ENCODE assay signal across 17 cellular contexts in the genomic region with DNA sequence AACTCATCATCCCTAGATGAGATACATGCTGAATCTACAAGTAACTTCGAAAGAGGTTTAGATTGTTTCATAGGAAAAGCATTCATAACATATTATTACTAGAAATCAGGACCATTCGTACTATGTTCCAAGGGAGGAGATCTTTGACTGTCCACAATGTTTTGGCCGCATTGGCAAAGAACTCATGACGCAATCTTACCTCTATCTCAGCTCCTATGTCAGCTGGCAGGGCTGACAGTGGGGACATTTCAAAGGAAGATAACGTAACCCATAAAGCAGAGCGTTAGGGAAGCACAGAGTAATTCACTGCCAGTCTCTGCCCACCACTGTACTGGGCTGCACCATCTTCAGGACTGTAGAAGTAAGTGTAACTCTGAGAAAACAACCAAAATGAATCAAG.
A peak's percentile ranks its signal among the peaks of the same experiment; 100 is the strongest.
DNase-seq lines count a peak whose midpoint lies in the region; ATAC-seq and TF ChIP-seq lines count a peak whose summit lies in the region.
"Had no signal": no experiment of that assay in that cellular context is flagged by ENCODE, and none has a peak within 500 bp of the region (broad histone marks: within the 10 kb centered on the region; RNA-seq: fewer than 3 reads in every experiment).

No MANE protein-coding gene starts in this region.

- H3K9me3 ChIP-seq in heart left ventricle (no peaks in the 10 kb centered on the region), right lobe of liver (no peaks in the 10 kb centered on the region)
- H3K9me3 ChIP-seq: BLaER1, SJSA1 had no signal

- 51 to 60% (median 56%) methylated on average over 6 of the region's 6 CpGs for WGBS in heart left ventricle, 4 donors
- 47% methylated on average over 6 of the region's 6 CpGs for WGBS in right lobe of liver (ENCODE audit: insufficient coverage, low coverage, low lambda C conversion rate, missing lambda C conversion rate)

- ATAC-seq in heart left ventricle = peak; percentile 55 to 92 (median 85)
- ATAC-seq in right lobe of liver = peak; percentile 71 to 91 (median 80)
- no peak for ATAC-seq in GM18519 (IDR thresholded peaks at IDR 0.05; ENCODE audit: low FRiP score, unreplicated experiment)
- no peak for ATAC-seq in HG02938 (IDR thresholded peaks at IDR 0.05; ENCODE audit: unreplicated experiment)

- H3K27ac ChIP-seq in heart left ventricle (peak overlapping the region in 3 of 12 donors; percentile 31 to 47 (median 33)), right lobe of liver (no peak overlapping the region)
- H3K27ac ChIP-seq: 22Rv1, BLaER1, SJSA1 had no signal

- TF ChIP-seq CTCF in NB4 (IDR thresholded peaks at IDR 0.05; ENCODE audit: low read depth, low read length) (no peak), heart left ventricle (IDR thresholded peaks at IDR 0.05) (no peak), right lobe of liver (IDR thresholded peaks at IDR 0.05) (no peak)

- peak; percentile 14 for DNase-seq in NOMO-1 treated with DMSO at 0.1 percent for 48 hours (lab: John Stamatoyannopoulos, UW; ENCODE audit: unreplicated experiment)
- no peak for DNase-seq in NOMO-1 treated with dmso at 0.1 percent for 144 hours (lab: John Stamatoyannopoulos, UW; ENCODE audit: unreplicated experiment)
- peak; percentile 8 for DNase-seq in NB4 (ENCODE audit: low read depth)
- DNase-seq in heart left ventricle = peak in 2 of 5 donors; percentile 30 to 54
- peak in 1 of 3 donors; percentile 45 for DNase-seq in right lobe of liver
- DNase-seq in NCI-H1417 treated with DMSO at 0.1 percent for 48 hours (lab: John Stamatoyannopoulos, UW) = no peak
- DNase-seq: CD8-positive, alpha-beta memory T cell; GF-D8; IMR-90; NCI-H1105; NCI-H187 treated with DMSO at 0.1 percent for 48 hours; NCI-H446 had no signal

- no peak for TF ChIP-seq POLR2A in NB4 (IDR thresholded peaks at IDR 0.05; ENCODE audit: extremely low read depth, insufficient read length)
- peak in 1 of 2 donors; percentile 29 for TF ChIP-seq POLR2A in heart left ventricle (IDR thresholded peaks at IDR 0.05)
- TF ChIP-seq POLR2A in right lobe of liver (IDR thresholded peaks at IDR 0.05) = no peak

- H3K4me1 ChIP-seq in heart left ventricle = peaks cover 0 to 45% (median 5%) of the 10 kb centered on the region in 12 donors
- no peaks in the 10 kb centered on the region for H3K4me1 ChIP-seq in right lobe of liver
- H3K4me1 ChIP-seq: SJSA1 had no signal

- H3K36me3 ChIP-seq in heart left ventricle (no peaks in the 10 kb centered on the region), right lobe of liver (no peaks in the 10 kb centered on the region)
- H3K36me3 ChIP-seq: BLaER1, SJSA1 had no signal

- intact Hi-C loops in heart left ventricle (cut with DNase I) (loop anchor here in 1 of 10 donors (5.0 kb wide), 1 partner anchor 71 kb away; the partner anchor contains the start of gene EFNA5), right lobe of liver (cut with DNase I) (no loop called here)

- no peaks in the 10 kb centered on the region for H3K27me3 ChIP-seq in heart left ventricle
- H3K27me3 ChIP-seq in right lobe of liver = no peaks in the 10 kb centered on the region
- H3K27me3 ChIP-seq: BLaER1 had no signal

- H3K4me3 ChIP-seq in NB4 (ENCODE audit: low read depth, low read length) (no peak overlapping the region), heart left ventricle (no peak overlapping the region), right lobe of liver (no peak overlapping the region)
- H3K4me3 ChIP-seq: BLaER1, SJSA1 had no signal

Comparison
In these comparisons a context has a peak if more than half of its experiments do, and no peak if none do; other contexts are left out.
1. DNase-seq: peak in NOMO-1 treated with DMSO at 0.1 percent for 48 hours (single experiment) and NB4 (single experiment); none in NOMO-1 treated with dmso at 0.1 percent for 144 hours (single experiment) and NCI-H1417 treated with DMSO at 0.1 percent for 48 hours (single experiment).
2. ATAC-seq: peak in heart left ventricle (4 of 4) and right lobe of liver (4 of 4); none in GM18519 (single experiment) and HG02938 (single experiment).